ENCODE assay signal across 1 cellular context in genomic region chr13:58298556-58299135, GRCh38.
A peak's percentile ranks its signal among the peaks of the same experiment; 100 is the strongest.
TF ChIP-seq lines count a peak whose summit lies in the region.

No MANE protein-coding gene starts in this region.

TF ChIP-seq in HepG2, 621 proteins besides CTCF, POLR2A, EP300 and RAD21 (continued from another document):
- TF ChIP-seq, protein P1, sequence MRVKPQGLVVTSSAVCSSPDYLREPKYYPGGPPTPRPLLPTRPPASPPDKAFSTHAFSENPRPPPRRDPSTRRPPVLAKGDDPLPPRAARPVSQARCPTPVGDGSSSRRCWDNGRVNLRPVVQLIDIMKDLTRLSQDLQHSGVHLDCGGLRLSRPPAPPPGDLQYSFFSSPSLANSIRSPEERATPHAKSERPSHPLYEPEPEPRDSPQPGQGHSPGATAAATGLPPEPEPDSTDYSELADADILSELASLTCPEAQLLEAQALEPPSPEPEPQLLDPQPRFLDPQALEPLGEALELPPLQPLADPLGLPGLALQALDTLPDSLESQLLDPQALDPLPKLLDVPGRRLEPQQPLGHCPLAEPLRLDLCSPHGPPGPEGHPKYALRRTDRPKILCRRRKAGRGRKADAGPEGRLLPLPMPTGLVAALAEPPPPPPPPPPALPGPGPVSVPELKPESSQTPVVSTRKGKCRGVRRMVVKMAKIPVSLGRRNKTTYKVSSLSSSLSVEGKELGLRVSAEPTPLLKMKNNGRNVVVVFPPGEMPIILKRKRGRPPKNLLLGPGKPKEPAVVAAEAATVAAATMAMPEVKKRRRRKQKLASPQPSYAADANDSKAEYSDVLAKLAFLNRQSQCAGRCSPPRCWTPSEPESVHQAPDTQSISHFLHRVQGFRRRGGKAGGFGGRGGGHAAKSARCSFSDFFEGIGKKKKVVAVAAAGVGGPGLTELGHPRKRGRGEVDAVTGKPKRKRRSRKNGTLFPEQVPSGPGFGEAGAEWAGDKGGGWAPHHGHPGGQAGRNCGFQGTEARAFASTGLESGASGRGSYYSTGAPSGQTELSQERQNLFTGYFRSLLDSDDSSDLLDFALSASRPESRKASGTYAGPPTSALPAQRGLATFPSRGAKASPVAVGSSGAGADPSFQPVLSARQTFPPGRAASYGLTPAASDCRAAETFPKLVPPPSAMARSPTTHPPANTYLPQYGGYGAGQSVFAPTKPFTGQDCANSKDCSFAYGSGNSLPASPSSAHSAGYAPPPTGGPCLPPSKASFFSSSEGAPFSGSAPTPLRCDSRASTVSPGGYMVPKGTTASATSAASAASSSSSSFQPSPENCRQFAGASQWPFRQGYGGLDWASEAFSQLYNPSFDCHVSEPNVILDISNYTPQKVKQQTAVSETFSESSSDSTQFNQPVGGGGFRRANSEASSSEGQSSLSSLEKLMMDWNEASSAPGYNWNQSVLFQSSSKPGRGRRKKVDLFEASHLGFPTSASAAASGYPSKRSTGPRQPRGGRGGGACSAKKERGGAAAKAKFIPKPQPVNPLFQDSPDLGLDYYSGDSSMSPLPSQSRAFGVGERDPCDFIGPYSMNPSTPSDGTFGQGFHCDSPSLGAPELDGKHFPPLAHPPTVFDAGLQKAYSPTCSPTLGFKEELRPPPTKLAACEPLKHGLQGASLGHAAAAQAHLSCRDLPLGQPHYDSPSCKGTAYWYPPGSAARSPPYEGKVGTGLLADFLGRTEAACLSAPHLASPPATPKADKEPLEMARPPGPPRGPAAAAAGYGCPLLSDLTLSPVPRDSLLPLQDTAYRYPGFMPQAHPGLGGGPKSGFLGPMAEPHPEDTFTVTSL (CRISPR knock-in tag; IDR thresholded peaks at IDR 0.05; ENCODE audit: borderline replicate concordance): peak; percentile 45; the same call in 1 of the 2 replicates
- TF ChIP-seq ZNF33B (CRISPR knock-in tag; IDR thresholded peaks at IDR 0.05) (no peak), SALL2 (CRISPR knock-in tag; IDR thresholded peaks at IDR 0.05) (no peak), PRDM15 (CRISPR knock-in tag; IDR thresholded peaks at IDR 0.05) (no peak), KDM1A (CRISPR knock-in tag; IDR thresholded peaks at IDR 0.05) (no peak), ETV5 (CRISPR knock-in tag; IDR thresholded peaks at IDR 0.05; ENCODE audit: borderline replicate concordance) (no peak), TCF7 (IDR thresholded peaks at IDR 0.05; ENCODE audit: low read depth) (0 out of 2 replicates have a peak, but pooled peaks have one; percentile 16), JUNB (CRISPR knock-in tag; IDR thresholded peaks at IDR 0.05; ENCODE audit: borderline replicate concordance) (no peak), ZNF660 (CRISPR knock-in tag; IDR thresholded peaks at IDR 0.05; ENCODE audit: borderline replicate concordance, low read depth) (no peak), PCBP2 (optimal IDR thresholded peaks at IDR 0.05; ENCODE audit: low read depth, low read length, poor library complexity, severe bottlenecking) (no peak), PITX1 (CRISPR knock-in tag; IDR thresholded peaks at IDR 0.05) (no peak), ZNF451 (CRISPR knock-in tag; IDR thresholded peaks at IDR 0.05) (no peak), ZNF414 (CRISPR knock-in tag; IDR thresholded peaks at IDR 0.05) (no peak), ZBTB7A (CRISPR knock-in tag; IDR thresholded peaks at IDR 0.05) (no peak), YY1 (IDR thresholded peaks at IDR 0.05; ENCODE audit: insufficient read depth, insufficient replicate concordance, low read depth, low read length) (no peak), NR2F1 (CRISPR knock-in tag; IDR thresholded peaks at IDR 0.05) (0 out of 4 replicates have a peak, but pooled peaks of 1 of the 2 experiments have one; percentile 20), ASH2L (IDR thresholded peaks at IDR 0.05; ENCODE audit: insufficient read length, low read depth, low read length) (no peak), CENPX (CRISPR knock-in tag; IDR thresholded peaks at IDR 0.05) (no peak), MTF1 (CRISPR knock-in tag; IDR thresholded peaks at IDR 0.05) (no peak), YEATS4 (CRISPR knock-in tag; IDR thresholded peaks at IDR 0.05; ENCODE audit: borderline replicate concordance) (no peak), SPEN (CRISPR knock-in tag; IDR thresholded peaks at IDR 0.05; ENCODE audit: low read depth) (no peak), NRL (CRISPR knock-in tag; IDR thresholded peaks at IDR 0.05; ENCODE audit: borderline replicate concordance) (no peak), MIER2 (CRISPR knock-in tag; IDR thresholded peaks at IDR 0.05) (no peak), ZMYM4 (CRISPR knock-in tag; IDR thresholded peaks at IDR 0.05) (peak; percentile 39; the same call in 1 of the 2 replicates), HMG20B (CRISPR knock-in tag; conservative IDR thresholded peaks at IDR 0.05) (no peak), ZSCAN21 (CRISPR knock-in tag; IDR thresholded peaks at IDR 0.05; ENCODE audit: borderline replicate concordance) (no peak), U2AF2 (IDR thresholded peaks at IDR 0.05; ENCODE audit: low read depth, low read length) (no peak)
- TF ChIP-seq, protein P2, sequence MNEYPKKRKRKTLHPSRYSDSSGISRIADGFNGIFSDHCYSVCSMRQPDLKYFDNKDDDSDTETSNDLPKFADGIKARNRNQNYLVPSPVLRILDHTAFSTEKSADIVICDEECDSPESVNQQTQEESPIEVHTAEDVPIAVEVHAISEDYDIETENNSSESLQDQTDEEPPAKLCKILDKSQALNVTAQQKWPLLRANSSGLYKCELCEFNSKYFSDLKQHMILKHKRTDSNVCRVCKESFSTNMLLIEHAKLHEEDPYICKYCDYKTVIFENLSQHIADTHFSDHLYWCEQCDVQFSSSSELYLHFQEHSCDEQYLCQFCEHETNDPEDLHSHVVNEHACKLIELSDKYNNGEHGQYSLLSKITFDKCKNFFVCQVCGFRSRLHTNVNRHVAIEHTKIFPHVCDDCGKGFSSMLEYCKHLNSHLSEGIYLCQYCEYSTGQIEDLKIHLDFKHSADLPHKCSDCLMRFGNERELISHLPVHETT (CRISPR knock-in tag; conservative IDR thresholded peaks at IDR 0.05): no peak
- TF ChIP-seq, protein P3, sequence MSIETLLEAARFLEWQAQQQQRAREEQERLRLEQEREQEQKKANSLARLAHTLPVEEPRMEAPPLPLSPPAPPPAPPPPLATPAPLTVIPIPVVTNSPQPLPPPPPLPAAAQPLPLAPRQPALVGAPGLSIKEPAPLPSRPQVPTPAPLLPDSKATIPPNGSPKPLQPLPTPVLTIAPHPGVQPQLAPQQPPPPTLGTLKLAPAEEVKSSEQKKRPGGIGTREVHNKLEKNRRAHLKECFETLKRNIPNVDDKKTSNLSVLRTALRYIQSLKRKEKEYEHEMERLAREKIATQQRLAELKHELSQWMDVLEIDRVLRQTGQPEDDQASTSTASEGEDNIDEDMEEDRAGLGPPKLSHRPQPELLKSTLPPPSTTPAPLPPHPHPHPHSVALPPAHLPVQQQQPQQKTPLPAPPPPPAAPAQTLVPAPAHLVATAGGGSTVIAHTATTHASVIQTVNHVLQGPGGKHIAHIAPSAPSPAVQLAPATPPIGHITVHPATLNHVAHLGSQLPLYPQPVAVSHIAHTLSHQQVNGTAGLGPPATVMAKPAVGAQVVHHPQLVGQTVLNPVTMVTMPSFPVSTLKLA (IDR thresholded peaks at IDR 0.05): no peak
- TF ChIP-seq, protein P4, sequence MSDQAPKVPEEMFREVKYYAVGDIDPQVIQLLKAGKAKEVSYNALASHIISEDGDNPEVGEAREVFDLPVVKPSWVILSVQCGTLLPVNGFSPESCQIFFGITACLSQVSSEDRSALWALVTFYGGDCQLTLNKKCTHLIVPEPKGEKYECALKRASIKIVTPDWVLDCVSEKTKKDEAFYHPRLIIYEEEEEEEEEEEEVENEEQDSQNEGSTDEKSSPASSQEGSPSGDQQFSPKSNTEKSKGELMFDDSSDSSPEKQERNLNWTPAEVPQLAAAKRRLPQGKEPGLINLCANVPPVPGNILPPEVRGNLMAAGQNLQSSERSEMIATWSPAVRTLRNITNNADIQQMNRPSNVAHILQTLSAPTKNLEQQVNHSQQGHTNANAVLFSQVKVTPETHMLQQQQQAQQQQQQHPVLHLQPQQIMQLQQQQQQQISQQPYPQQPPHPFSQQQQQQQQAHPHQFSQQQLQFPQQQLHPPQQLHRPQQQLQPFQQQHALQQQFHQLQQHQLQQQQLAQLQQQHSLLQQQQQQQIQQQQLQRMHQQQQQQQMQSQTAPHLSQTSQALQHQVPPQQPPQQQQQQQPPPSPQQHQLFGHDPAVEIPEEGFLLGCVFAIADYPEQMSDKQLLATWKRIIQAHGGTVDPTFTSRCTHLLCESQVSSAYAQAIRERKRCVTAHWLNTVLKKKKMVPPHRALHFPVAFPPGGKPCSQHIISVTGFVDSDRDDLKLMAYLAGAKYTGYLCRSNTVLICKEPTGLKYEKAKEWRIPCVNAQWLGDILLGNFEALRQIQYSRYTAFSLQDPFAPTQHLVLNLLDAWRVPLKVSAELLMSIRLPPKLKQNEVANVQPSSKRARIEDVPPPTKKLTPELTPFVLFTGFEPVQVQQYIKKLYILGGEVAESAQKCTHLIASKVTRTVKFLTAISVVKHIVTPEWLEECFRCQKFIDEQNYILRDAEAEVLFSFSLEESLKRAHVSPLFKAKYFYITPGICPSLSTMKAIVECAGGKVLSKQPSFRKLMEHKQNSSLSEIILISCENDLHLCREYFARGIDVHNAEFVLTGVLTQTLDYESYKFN (CRISPR knock-in tag; conservative IDR thresholded peaks at IDR 0.05): peak; percentile 75
